Comparison of ENCODE assay signal across 1 cellular context in the genomic region with DNA sequence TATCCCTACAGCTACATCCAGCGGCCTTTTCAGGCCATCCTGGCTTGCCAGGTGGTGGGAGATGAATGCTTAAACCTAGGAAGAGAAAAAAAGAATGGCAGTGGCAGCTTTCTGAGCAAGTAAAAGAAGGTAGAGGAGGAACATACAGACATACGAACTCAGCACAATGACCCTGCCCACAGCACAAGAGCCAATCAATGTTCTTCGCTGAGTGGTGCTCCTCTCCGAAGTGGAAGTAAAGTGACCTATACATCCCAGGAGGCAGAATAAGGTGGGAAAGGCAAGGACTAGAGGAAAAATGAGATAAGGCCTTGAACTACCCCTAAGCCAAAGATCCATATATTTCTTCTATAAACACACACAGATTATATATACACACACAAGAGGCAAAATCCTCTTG.
TF ChIP-seq lines count a peak whose summit lies in the region.

No MANE protein-coding gene starts in this region.

TF ChIP-seq in WTC11, 78 proteins besides CTCF, POLR2A, EP300 and RAD21 (continued from another document):
- TF ChIP-seq, protein P1, sequence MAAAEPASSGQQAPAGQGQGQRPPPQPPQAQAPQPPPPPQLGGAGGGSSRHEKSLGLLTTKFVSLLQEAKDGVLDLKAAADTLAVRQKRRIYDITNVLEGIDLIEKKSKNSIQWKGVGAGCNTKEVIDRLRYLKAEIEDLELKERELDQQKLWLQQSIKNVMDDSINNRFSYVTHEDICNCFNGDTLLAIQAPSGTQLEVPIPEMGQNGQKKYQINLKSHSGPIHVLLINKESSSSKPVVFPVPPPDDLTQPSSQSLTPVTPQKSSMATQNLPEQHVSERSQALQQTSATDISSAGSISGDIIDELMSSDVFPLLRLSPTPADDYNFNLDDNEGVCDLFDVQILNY (CRISPR knock-in tag; IDR thresholded peaks at IDR 0.05), result no peak
- TF ChIP-seq ZNF671 (CRISPR knock-in tag; IDR thresholded peaks at IDR 0.05), result no peak
- TF ChIP-seq, protein P2, sequence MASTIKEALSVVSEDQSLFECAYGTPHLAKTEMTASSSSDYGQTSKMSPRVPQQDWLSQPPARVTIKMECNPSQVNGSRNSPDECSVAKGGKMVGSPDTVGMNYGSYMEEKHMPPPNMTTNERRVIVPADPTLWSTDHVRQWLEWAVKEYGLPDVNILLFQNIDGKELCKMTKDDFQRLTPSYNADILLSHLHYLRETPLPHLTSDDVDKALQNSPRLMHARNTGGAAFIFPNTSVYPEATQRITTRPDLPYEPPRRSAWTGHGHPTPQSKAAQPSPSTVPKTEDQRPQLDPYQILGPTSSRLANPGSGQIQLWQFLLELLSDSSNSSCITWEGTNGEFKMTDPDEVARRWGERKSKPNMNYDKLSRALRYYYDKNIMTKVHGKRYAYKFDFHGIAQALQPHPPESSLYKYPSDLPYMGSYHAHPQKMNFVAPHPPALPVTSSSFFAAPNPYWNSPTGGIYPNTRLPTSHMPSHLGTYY (CRISPR knock-in tag; IDR thresholded peaks at IDR 0.05), result no peak
